Comparison of ENCODE assay signal across 8 cellular contexts in genomic region chr17:21252289-21252874, GRCh38. TPM values are rescaled to one million over a fixed set of nuclear protein-coding genes. Genes with fewer than 3 reads are reported as not detected.
DNase-seq lines count a peak whose midpoint lies in the region; ATAC-seq and TF ChIP-seq lines count a peak whose summit lies in the region.

No MANE protein-coding gene starts in this region.

- TF ChIP-seq CTCF in GM12865 (IDR thresholded peaks at IDR 0.05; ENCODE audit: insufficient read depth, low read depth, low read length, missing control alignments) (no peak), OCI-LY7 (conservative IDR thresholded peaks at IDR 0.05; ENCODE audit: low read length) (no peak), prostate gland (IDR thresholded peaks at IDR 0.05) (no peak)

- 10 to 14% methylated on average over 15 to 16 of the region's 16 CpGs for WGBS in esophagus, 2 donors
- 6% methylated on average over 16 of the region's 16 CpGs for WGBS in prostate gland

- BruUV-seq in OCI-LY7 (replicated peaks; lab: Mats Ljungman, UMichigan) = no TSS peak

- no peaks in the 10 kb centered on the region for H4K20me1 ChIP-seq in OCI-LY7 (ENCODE audit: insufficient read depth, low read length)

- no peak for TF ChIP-seq POLR2A in prostate gland (IDR thresholded peaks at IDR 0.05)

- no peaks in the 10 kb centered on the region for H3K9me2 ChIP-seq in OCI-LY7 (ENCODE audit: insufficient read depth, low read length)

- no peaks in the 10 kb centered on the region for H3K79me2 ChIP-seq in OCI-LY7 (ENCODE audit: insufficient read depth, low read depth, low read length)

- H3K27me3 ChIP-seq in esophagus (ENCODE audit: control insufficient read depth in 1 of 2, insufficient read depth in 2 of 2, low read length in 2 of 2) (no peaks in the 10 kb centered on the region), prostate gland (replicated peaks; ENCODE audit: insufficient read depth) (no peaks in the 10 kb centered on the region)

- H3K4me1 ChIP-seq in OCI-LY7 (ENCODE audit: insufficient read depth, low read length, poor library complexity, severe bottlenecking) (peaks cover 16% of the 10 kb centered on the region), esophagus (ENCODE audit: control insufficient read depth in 2 of 2, insufficient read depth in 2 of 2, low read length in 1 of 2) (peaks cover 2 to 7% of the 10 kb centered on the region in 2 donors), prostate gland (replicated peaks) (peaks cover 9% of the 10 kb centered on the region)

- CTCF ChIA-PET in OCI-LY7 (lab: Charles Lee; ENCODE audit: unreplicated experiment) = no interaction called here

- no peaks in the 10 kb centered on the region for H3K9me3 ChIP-seq in OCI-LY7 (ENCODE audit: low read length)
- no peaks in the 10 kb centered on the region for H3K9me3 ChIP-seq in esophagus (ENCODE audit: control insufficient read depth in 2 of 2, insufficient read depth in 1 of 2, low read depth in 1 of 2, low read length in 1 of 2)
- no peaks in the 10 kb centered on the region for H3K9me3 ChIP-seq in prostate gland

- H3K36me3 ChIP-seq in OCI-LY7 (ENCODE audit: insufficient read depth, low read length) = no peaks in the 10 kb centered on the region
- H3K36me3 ChIP-seq in esophagus (ENCODE audit: control insufficient read depth in 2 of 2, insufficient read depth in 2 of 2, low read length in 1 of 2) = peaks cover 0 to 2% of the 10 kb centered on the region in 2 donors
- no peaks in the 10 kb centered on the region for H3K36me3 ChIP-seq in prostate gland

- no peak for ATAC-seq in GM19351 (IDR thresholded peaks at IDR 0.05; ENCODE audit: unreplicated experiment)

- H3K4me3 ChIP-seq in GM12865 (ENCODE audit: low read depth, low read length) (peak overlapping the region; percentile 44), OCI-LY7 (ENCODE audit: low read depth, low read length, poor library complexity, severe bottlenecking) (peak overlapping the region; percentile 70), esophagus (ENCODE audit: low read depth in 1 of 2, low read length in 2 of 2) (peak overlapping the region; percentile 54 to 85), prostate gland (peak overlapping the region; percentile 59 to 69)

- no peak overlapping the region for H2AFZ ChIP-seq in OCI-LY7 (ENCODE audit: low read length)

- H3K4me2 ChIP-seq in OCI-LY7 (ENCODE audit: low read length) = peak overlapping the region; percentile 87

- intact Hi-C loops in OCI-LY7 (cut with micrococcal nuclease; ENCODE audit: unreplicated experiment) = no loop called here
- intact Hi-C loops in prostate gland (cut with DNase I) = loop anchor here (2.0 to 5.0 kb wide), 2 partner anchors 32 to 35 kb away; partner anchors contain the start of gene MAP2K3

- H3K27ac ChIP-seq in OCI-LY7 (ENCODE audit: low read depth, low read length, poor library complexity, severe bottlenecking) = no peak overlapping the region
- H3K27ac ChIP-seq in esophagus (ENCODE audit: low read depth in 2 of 2, low read length in 1 of 2) = peak overlapping the region in 1 of 2 donors; percentile 85
- H3K27ac ChIP-seq in prostate gland = peak overlapping the region; percentile 55 to 75

- POLR2A ChIA-PET in OCI-LY7 (lab: Charles Lee) = no interaction called here

- no peak for DNase-seq in GM12865 (ENCODE audit: low read depth)
- DNase-seq in OCI-LY7 (ENCODE audit: low spot score) = no peak
- DNase-seq in prostate gland (ENCODE audit: low spot score) = no peak
- no peak for DNase-seq in NCI-H2171 treated with DMSO at 0.1 percent for 48 hours (lab: John Stamatoyannopoulos, UW)
- DNase-seq in NCI-H187 (lab: John Stamatoyannopoulos, UW) = no peak
- no peak for DNase-seq in activated CD4-positive, CD25-positive, alpha-beta regulatory T cell (lab: John Stamatoyannopoulos, UW)

RNA-seq across cellular contexts. Expression of gene NATD1, which starts 0.8 kb away (rescaled TPM):
- 0.41 and 0.85 TPM in 2 replicates for total RNA-seq in OCI-LY7 (2014; rRNA removed; shearing (Covaris generic))
- total RNA-seq in OCI-LY7 (2022) (6.0 and 6.8 TPM in 2 replicates), prostate gland (10 to 100 TPM; 16.5 to 26.3 TPM)
- 1 to 10 TPM; 2.3 to 3.2 TPM for polyA plus RNA-seq in esophagus

RNA-seq across cellular contexts. Expression of gene MAP2K3, which starts 32.1 kb away (rescaled TPM):
- total RNA-seq in OCI-LY7 (2014; rRNA removed; shearing (Covaris generic)) = 13.6 and 27.8 TPM in 2 replicates
- 70.3 and 71.5 TPM in 2 replicates for total RNA-seq in OCI-LY7 (2022)
- polyA plus RNA-seq in esophagus = 10 to 100 TPM; 35.5 to 39.8 TPM
- 10 to 100 TPM; 24.0 to 25.9 TPM for total RNA-seq in prostate gland

RNA-seq across cellular contexts. Expression of gene TMEM11, which starts 38.4 kb away (rescaled TPM):
- total RNA-seq in OCI-LY7 (2014; rRNA removed; shearing (Covaris generic)) = 26.8 and 27.3 TPM in 2 replicates
- total RNA-seq in OCI-LY7 (2022) (32.7 and 34.0 TPM in 2 replicates), prostate gland (10 to 100 TPM; 33.1 to 44.1 TPM)
- polyA plus RNA-seq in esophagus = 10 to 100 TPM; 28.0 TPM
